ENCODE assay signal across 8 cellular contexts in genomic region chr1:61742620-61743431, GRCh38. TPM values are rescaled to one million over a fixed set of nuclear protein-coding genes. Genes with fewer than 3 reads are reported as not detected.
DNase-seq lines count a peak whose midpoint lies in the region; ATAC-seq and TF ChIP-seq lines count a peak whose summit lies in the region.

No MANE protein-coding gene starts in this region.

- no peaks in the 10 kb centered on the region for H4K20me1 ChIP-seq in BLaER1

- DNase-seq in Peyer's patch (peak in 1 of 3 donors; percentile 48), dedifferentiated amniotic fluid mesenchymal stem cell (ENCODE audit: extremely low spot score) (peak; percentile 46), left kidney (ENCODE audit: low read depth, low spot score) (peak; percentile 83), NK-92 (lab: John Stamatoyannopoulos, UW; ENCODE audit: unreplicated experiment) (no peak)
- peak; percentile 9 for DNase-seq in stimulated activated CD8-positive, alpha-beta memory T cell treated with anti-CD3 and anti-CD28 coated beads, Interleukin-4, amount 100 ng/mL, for 24 hours (ENCODE audit: low read depth)

- H3K4me1 ChIP-seq in BLaER1, result peaks cover 11% of the 10 kb centered on the region
- H3K4me1 ChIP-seq in Peyer's patch, result peaks cover 0 to 19% (median 0%) of the 10 kb centered on the region in 4 donors

- no peak for TF ChIP-seq POLR2A in Peyer's patch (IDR thresholded peaks at IDR 0.05)

- no peak for TF ChIP-seq CTCF in Peyer's patch (IDR thresholded peaks at IDR 0.05)

- ATAC-seq in GM18873 (IDR thresholded peaks at IDR 0.05; ENCODE audit: low FRiP score, unreplicated experiment), result peak; percentile 31
- peak; percentile 39 for ATAC-seq in HG03064 (IDR thresholded peaks at IDR 0.05; ENCODE audit: low read depth, unreplicated experiment)

- peak overlapping the region; percentile 81 for H3K4me2 ChIP-seq in BLaER1

- H3K4me3 ChIP-seq in BLaER1 (peak overlapping the region; percentile 79), Peyer's patch (peak overlapping the region; percentile 73 to 99 (median 93))

- peak overlapping the region; percentile 76 for H3K9ac ChIP-seq in BLaER1

- H3K36me3 ChIP-seq in BLaER1 (no peaks in the 10 kb centered on the region), Peyer's patch (no peaks in the 10 kb centered on the region)

- H3K27ac ChIP-seq in BLaER1 (peak overlapping the region; percentile 71), Peyer's patch (peak overlapping the region; percentile 87 to 99 (median 96))

- no peaks in the 10 kb centered on the region for H3K9me3 ChIP-seq in BLaER1
- no peaks in the 10 kb centered on the region for H3K9me3 ChIP-seq in Peyer's patch

- H3K27me3 ChIP-seq in BLaER1, result peaks cover 26% of the 10 kb centered on the region
- H3K27me3 ChIP-seq in Peyer's patch, result no peaks in the 10 kb centered on the region

RNA-seq across cellular contexts. Expression of gene PATJ, which starts 0.5 kb away (rescaled TPM):
- total RNA-seq in Peyer's patch, result 100 to 1,000 TPM; 142 to 153 (median 153) TPM

RNA-seq across cellular contexts. Expression of gene TM2D1, which starts 17.9 kb away (rescaled TPM):
- total RNA-seq in Peyer's patch, result 10 to 100 TPM; 25.6 to 64.8 (median 43.2) TPM
